ENCODE assay signal across 25 cellular contexts in the genomic region with DNA sequence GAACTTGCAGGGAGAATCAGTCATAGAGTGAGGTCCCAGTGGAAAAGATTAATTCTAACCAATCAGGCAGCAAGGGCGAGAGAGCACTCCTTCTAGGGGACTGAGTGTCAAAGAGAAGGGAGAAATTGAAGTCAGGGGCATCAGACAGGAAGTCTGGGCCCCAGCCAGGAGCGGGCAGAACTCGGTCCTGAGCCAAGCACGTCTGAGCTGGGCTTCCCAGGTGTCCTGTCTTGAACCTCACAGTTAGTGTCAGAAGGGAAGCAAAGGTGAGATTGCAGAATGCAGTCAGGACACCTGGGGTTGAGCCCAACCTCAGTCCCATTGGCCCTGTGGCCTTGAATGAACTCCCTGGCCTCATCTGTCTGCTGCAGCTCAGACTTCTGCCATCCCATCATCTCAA.
"Had no signal": no experiment of that assay in that cellular context is flagged by ENCODE, and none has a peak within 500 bp of the region (broad histone marks: within the 10 kb centered on the region; RNA-seq: fewer than 3 reads in every experiment).

No MANE protein-coding gene starts in this region.

- H3K4me3 ChIP-seq: ascending aorta, cardiac muscle cell, PC-9 had no signal

- H3K27ac ChIP-seq: ascending aorta, cardiac muscle cell, KMS-11, PC-9 had no signal

- H3K27me3 ChIP-seq: ascending aorta, cardiac muscle cell had no signal

- FAIRE-seq: RCC 7860 had no signal

- H3K9me3 ChIP-seq: ascending aorta had no signal

- DNase-seq: activated CD4-positive, alpha-beta T cell treated with anti-CD3 and anti-CD28 coated beads, Interleukin-2, amount 10 ng/mL, durations not matched to agents 7 days and 5 days; activated CD4-positive, alpha-beta T cell treated with anti-CD3 and anti-CD28 coated beads, Interleukin-2, amount 50 U/mL, for 48 hours; activated CD8-positive, alpha-beta T cell treated with anti-CD3 and anti-CD28 coated beads, Interleukin-2, amount 10 ng/mL, durations not matched to agents 7 days and 5 days; activated gamma-delta T cell; activated naive CD4-positive, alpha-beta T cell treated with Interleukin-2 at 50 U/mL for 16 hours; activated naive CD8-positive, alpha-beta T cell treated with anti-CD3 and anti-CD28 coated beads, Interleukin-2, amount 10 ng/mL, durations not matched to agents 7 days and 5 days; activated T-cell treated with anti-CD3 and anti-CD28 coated beads, Interleukin-2, amount 50 U/mL, for 24 hours; amygdala; NCI-H1092 treated with DMSO at 0.1 percent for 48 hours; NCI-H1417 treated with DMSO at 0.1 percent for 48 hours; NCI-H187; NCI-H2029 treated with DMSO at 0.1 percent for 48 hours; NCI-H2107; NCI-H2171; NCI-H510A; NCI-H526; NCI-H748 treated with DMSO at 0.1 percent for 48 hours; NK-92 treated with Interleukin-12 subunit alpha and Interleukin-12 subunit beta, amount 100 ng/mL, for 24 hours; PC-9; Right ventricle myocardium superior; T1000 had no signal

- H3K4me2 ChIP-seq: KMS-11, PC-9 had no signal

- H2AFZ ChIP-seq: PC-9 had no signal

- H3K36me3 ChIP-seq: ascending aorta, cardiac muscle cell had no signal

- H3K9ac ChIP-seq: KMS-11 had no signal

- H3K4me1 ChIP-seq: ascending aorta had no signal
